Comparison of ENCODE assay signal across 1 cellular context in the genomic region with DNA sequence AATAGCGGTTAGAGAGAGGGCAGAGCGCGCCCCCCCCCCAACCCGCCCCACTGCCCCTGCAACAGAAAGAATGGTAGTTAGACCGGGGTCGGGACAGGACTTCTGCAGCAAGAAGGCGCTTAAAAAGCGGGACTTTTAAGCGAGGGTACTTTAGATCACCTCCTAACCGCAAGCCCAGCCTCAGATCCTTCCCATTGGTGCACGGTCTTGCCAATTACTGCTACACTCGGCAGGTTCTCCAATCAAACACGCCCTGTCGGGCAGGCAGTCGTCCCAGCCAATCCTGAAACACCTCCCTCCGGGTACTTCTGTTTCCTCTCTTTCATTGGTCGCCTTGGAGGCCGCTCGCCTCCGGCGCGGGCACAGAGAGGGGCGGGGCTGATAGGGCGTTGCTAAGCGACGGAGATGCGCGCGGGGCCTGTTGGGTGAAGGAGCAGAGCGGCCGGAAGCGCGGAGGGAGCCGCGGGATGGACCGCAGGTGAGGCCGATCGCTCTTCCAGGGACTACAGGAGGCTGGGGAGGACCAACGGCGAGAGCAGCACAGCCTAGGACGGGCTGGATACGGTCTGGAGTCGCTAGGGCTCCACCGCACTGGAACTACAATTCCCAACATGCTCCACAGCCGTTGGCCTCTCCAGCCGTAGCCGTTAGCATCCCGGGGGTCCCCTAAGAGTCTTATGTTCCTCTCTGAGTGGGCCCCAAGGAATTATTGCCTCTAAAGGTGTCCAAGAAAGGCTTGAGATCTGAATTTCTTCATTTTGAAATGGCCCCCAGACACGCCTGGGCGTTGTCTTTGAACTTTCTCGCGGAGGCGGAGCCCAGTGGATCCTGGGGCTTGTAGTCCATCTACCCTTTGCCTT.
A peak's percentile ranks its signal among the peaks of the same experiment; 100 is the strongest.
TF ChIP-seq lines count a peak whose summit lies in the region.

PROSER3 (plus strand) TSS at position 428 of the 860 bp plus-strand sequence; CDS start at position 468, 40 bp downstream.

TF ChIP-seq in HEK293, 187 proteins besides CTCF, POLR2A, EP300 and RAD21 (continued from another document and continues in another):
- TF ChIP-seq ZSCAN16 (tag by site-specific recombination; IDR thresholded peaks at IDR 0.05) (no peak), ZNF48 (tag by site-specific recombination; IDR thresholded peaks at IDR 0.05) (no peak), IKZF3 (tag by site-specific recombination; IDR thresholded peaks at IDR 0.05) (peak; percentile 95), KLF1 (tag by site-specific recombination; IDR thresholded peaks at IDR 0.05) (peak; percentile 93), ZNF521 (tag by site-specific recombination; IDR thresholded peaks at IDR 0.05) (no peak), GLIS1 (tag by site-specific recombination; IDR thresholded peaks at IDR 0.05) (peak; percentile 95), ZNF623 (tag by site-specific recombination; IDR thresholded peaks at IDR 0.05) (no peak), OVOL3 (tag by site-specific recombination; IDR thresholded peaks at IDR 0.05) (peak; percentile 93), SALL2 (tag by site-specific recombination; IDR thresholded peaks at IDR 0.05; ENCODE audit: borderline replicate concordance) (no peak), ZBTB48 (tag by site-specific recombination; IDR thresholded peaks at IDR 0.05) (peak; percentile 96), SP3 (tag by site-specific recombination; IDR thresholded peaks at IDR 0.05) (peak; percentile 96), ZNF350 (tag by site-specific recombination; IDR thresholded peaks at IDR 0.05) (no peak), ZNF292 (tag by site-specific recombination; IDR thresholded peaks at IDR 0.05; ENCODE audit: borderline replicate concordance, low read depth) (no peak), ZNF529 (tag by site-specific recombination; IDR thresholded peaks at IDR 0.05; ENCODE audit: insufficient replicate concordance) (no peak), ZNF777 (tag by site-specific recombination; IDR thresholded peaks at IDR 0.05; ENCODE audit: borderline replicate concordance) (no peak), HIC1 (tag by site-specific recombination; IDR thresholded peaks at IDR 0.05) (peak; percentile 94), INSM2 (tag by site-specific recombination; IDR thresholded peaks at IDR 0.05) (peak; percentile 55; the same call in 1 of the 2 replicates), GLI2 (tag by site-specific recombination; IDR thresholded peaks at IDR 0.05; ENCODE audit: borderline replicate concordance, low read depth) (no peak), PRDM2 (tag by site-specific recombination; IDR thresholded peaks at IDR 0.05; ENCODE audit: borderline replicate concordance) (no peak), ZFP41 (tag by site-specific recombination; IDR thresholded peaks at IDR 0.05; ENCODE audit: borderline replicate concordance) (no peak), ZNF658 (tag by site-specific recombination; IDR thresholded peaks at IDR 0.05) (no peak), ZNF843 (tag by site-specific recombination; IDR thresholded peaks at IDR 0.05) (peak; percentile 61), ZNF677 (tag by site-specific recombination; IDR thresholded peaks at IDR 0.05) (no peak), ZNF768 (tag by site-specific recombination; IDR thresholded peaks at IDR 0.05) (no peak), ZNF560 (tag by site-specific recombination; IDR thresholded peaks at IDR 0.05; ENCODE audit: borderline replicate concordance) (no peak), MYNN (tag by site-specific recombination; IDR thresholded peaks at IDR 0.05; ENCODE audit: borderline replicate concordance) (peak; percentile 99), ZNF792 (tag by site-specific recombination; IDR thresholded peaks at IDR 0.05) (no peak), ZNF138 (tag by site-specific recombination; IDR thresholded peaks at IDR 0.05; ENCODE audit: borderline replicate concordance) (no peak), ZNF791 (tag by site-specific recombination; IDR thresholded peaks at IDR 0.05) (no peak), ZNF24 (tag by site-specific recombination; IDR thresholded peaks at IDR 0.05) (peak; percentile 81; the same call in 1 of the 2 replicates), ZNF704 (tag by site-specific recombination; IDR thresholded peaks at IDR 0.05) (no peak), ZNF366 (tag by site-specific recombination; conservative IDR thresholded peaks at IDR 0.05) (no peak), ZNF221 (tag by site-specific recombination; IDR thresholded peaks at IDR 0.05; ENCODE audit: borderline replicate concordance) (no peak), HOXD13 (CRISPR knock-in tag; IDR thresholded peaks at IDR 0.05; ENCODE audit: borderline replicate concordance) (no peak), ZFP69B (tag by site-specific recombination; IDR thresholded peaks at IDR 0.05) (peak; percentile 78), ZNF155 (tag by site-specific recombination; IDR thresholded peaks at IDR 0.05) (no peak), ZNF391 (tag by site-specific recombination; IDR thresholded peaks at IDR 0.05; ENCODE audit: borderline replicate concordance, low read depth) (peak; percentile 89; the same call in 1 of the 2 replicates), ZNF600 (tag by site-specific recombination; IDR thresholded peaks at IDR 0.05) (peak; percentile 100), ZBTB8A (tag by site-specific recombination; IDR thresholded peaks at IDR 0.05) (peak; percentile 75), ZNF274 (IDR thresholded peaks at IDR 0.05; ENCODE audit: low read length) (no peak), ZNF274 (tag by site-specific recombination; IDR thresholded peaks at IDR 0.05; ENCODE audit: borderline replicate concordance) (no peak), ZNF133 (tag by site-specific recombination; IDR thresholded peaks at IDR 0.05) (no peak), ZNF169 (tag by site-specific recombination; IDR thresholded peaks at IDR 0.05) (no peak), BCL11A (tag by site-specific recombination; IDR thresholded peaks at IDR 0.05; ENCODE audit: low read depth) (no peak), ZNF501 (tag by site-specific recombination; IDR thresholded peaks at IDR 0.05) (peak; percentile 54; the same call in 1 of the 2 replicates)
- TF ChIP-seq, protein P1, sequence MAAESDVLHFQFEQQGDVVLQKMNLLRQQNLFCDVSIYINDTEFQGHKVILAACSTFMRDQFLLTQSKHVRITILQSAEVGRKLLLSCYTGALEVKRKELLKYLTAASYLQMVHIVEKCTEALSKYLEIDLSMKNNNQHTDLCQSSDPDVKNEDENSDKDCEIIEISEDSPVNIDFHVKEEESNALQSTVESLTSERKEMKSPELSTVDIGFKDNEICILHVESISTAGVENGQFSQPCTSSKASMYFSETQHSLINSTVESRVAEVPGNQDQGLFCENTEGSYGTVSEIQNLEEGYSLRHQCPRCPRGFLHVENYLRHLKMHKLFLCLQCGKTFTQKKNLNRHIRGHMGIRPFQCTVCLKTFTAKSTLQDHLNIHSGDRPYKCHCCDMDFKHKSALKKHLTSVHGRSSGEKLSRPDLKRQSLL (tag by site-specific recombination; IDR thresholded peaks at IDR 0.05): peak; percentile 82
- TF ChIP-seq, protein P2, sequence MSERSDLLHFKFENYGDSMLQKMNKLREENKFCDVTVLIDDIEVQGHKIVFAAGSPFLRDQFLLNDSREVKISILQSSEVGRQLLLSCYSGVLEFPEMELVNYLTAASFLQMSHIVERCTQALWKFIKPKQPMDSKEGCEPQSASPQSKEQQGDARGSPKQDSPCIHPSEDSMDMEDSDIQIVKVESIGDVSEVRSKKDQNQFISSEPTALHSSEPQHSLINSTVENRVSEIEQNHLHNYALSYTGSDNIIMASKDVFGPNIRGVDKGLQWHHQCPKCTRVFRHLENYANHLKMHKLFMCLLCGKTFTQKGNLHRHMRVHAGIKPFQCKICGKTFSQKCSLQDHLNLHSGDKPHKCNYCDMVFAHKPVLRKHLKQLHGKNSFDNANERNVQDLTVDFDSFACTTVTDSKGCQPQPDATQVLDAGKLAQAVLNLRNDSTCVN (tag by site-specific recombination; optimal IDR thresholded peaks at IDR 0.05): peak; percentile 100
- TF ChIP-seq, protein P3, sequence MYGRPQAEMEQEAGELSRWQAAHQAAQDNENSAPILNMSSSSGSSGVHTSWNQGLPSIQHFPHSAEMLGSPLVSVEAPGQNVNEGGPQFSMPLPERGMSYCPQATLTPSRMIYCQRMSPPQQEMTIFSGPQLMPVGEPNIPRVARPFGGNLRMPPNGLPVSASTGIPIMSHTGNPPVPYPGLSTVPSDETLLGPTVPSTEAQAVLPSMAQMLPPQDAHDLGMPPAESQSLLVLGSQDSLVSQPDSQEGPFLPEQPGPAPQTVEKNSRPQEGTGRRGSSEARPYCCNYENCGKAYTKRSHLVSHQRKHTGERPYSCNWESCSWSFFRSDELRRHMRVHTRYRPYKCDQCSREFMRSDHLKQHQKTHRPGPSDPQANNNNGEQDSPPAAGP (tag by site-specific recombination; IDR thresholded peaks at IDR 0.05): peak; percentile 75
- TF ChIP-seq, protein P4, sequence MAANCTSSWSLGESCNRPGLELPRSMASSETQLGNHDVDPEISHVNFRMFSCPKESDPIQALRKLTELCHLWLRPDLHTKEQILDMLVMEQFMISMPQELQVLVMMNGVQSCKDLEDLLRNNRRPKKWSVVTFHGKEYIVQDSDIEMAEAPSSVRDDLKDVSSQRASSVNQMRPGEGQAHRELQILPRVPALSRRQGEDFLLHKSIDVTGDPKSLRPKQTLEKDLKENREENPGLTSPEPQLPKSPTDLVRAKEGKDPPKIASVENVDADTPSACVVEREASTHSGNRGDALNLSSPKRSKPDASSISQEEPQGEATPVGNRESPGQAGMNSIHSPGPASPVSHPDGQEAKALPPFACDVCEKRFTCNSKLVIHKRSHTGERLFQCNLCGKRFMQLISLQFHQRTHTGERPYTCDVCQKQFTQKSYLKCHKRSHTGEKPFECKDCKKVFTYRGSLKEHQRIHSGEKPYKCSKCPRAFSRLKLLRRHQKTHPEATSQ (tag by site-specific recombination; IDR thresholded peaks at IDR 0.05): no peak
